In genomic region chr15:60704129-60704528, GRCh38 we compare ENCODE assay signal across 19 cellular contexts.
DNase-seq lines count a peak whose midpoint lies in the region; FAIRE-seq lines count a peak whose summit lies in the region.
"Had no signal": no experiment of that assay in that cellular context is flagged by ENCODE, and none has a peak within 500 bp of the region (broad histone marks: within the 10 kb centered on the region; RNA-seq: fewer than 3 reads in every experiment).

No MANE protein-coding gene starts in this region.

- H3K4me3 Mint-ChIP-seq in activated naive CD4-positive, alpha-beta T cell treated with anti-CD3 and anti-CD28 coated beads, Interleukin-2, amount 10 ng/mL, durations not matched to agents 7 days and 5 days: no peak overlapping the region
- H3K4me3 Mint-ChIP-seq: neural progenitor cell had no signal

- CTCF ChIA-PET in activated naive CD4-positive, alpha-beta T cell treated with anti-CD3 and anti-CD28 coated beads, Interleukin-2, amount 10 ng/mL, durations not matched to agents 7 days and 5 days (lab: Charles Lee): no interaction called here

- H3K4me3 ChIP-seq in small intestine (ENCODE audit: low read depth in 1 of 2, low read length in 2 of 2): no peak overlapping the region
- H3K4me3 ChIP-seq: body of pancreas, left lung, neural progenitor cell, SK-N-MC, tibial nerve had no signal

- H3K36me3 Mint-ChIP-seq in activated naive CD4-positive, alpha-beta T cell treated with anti-CD3 and anti-CD28 coated beads, Interleukin-2, amount 10 ng/mL, durations not matched to agents 7 days and 5 days: peaks cover 3% of the 10 kb centered on the region
- H3K36me3 Mint-ChIP-seq: neural progenitor cell had no signal

- WGBS in small intestine, 3 donors: 77 to 85% (median 83%) methylated on average over 9 of the region's 9 CpGs

- no peaks in the 10 kb centered on the region for H3K27me3 Mint-ChIP-seq in activated naive CD4-positive, alpha-beta T cell treated with anti-CD3 and anti-CD28 coated beads, Interleukin-2, amount 10 ng/mL, durations not matched to agents 7 days and 5 days

- no peaks in the 10 kb centered on the region for H3K9me3 Mint-ChIP-seq in activated naive CD4-positive, alpha-beta T cell treated with anti-CD3 and anti-CD28 coated beads, Interleukin-2, amount 10 ng/mL, durations not matched to agents 7 days and 5 days

- no peaks in the 10 kb centered on the region for H3K9me3 ChIP-seq in small intestine (ENCODE audit: control insufficient read depth, low read depth)
- H3K9me3 ChIP-seq: body of pancreas, left lung, tibial nerve had no signal

- no peaks in the 10 kb centered on the region for H3K27me3 ChIP-seq in small intestine (ENCODE audit: control insufficient read depth in 2 of 2, insufficient read depth in 2 of 2, low read length in 2 of 2)
- H3K27me3 ChIP-seq: body of pancreas, left lung, neural progenitor cell, tibial nerve had no signal

- no peaks in the 10 kb centered on the region for H3K4me1 ChIP-seq in small intestine (ENCODE audit: control insufficient read depth in 2 of 2, insufficient read depth in 1 of 2, low read depth in 1 of 2, low read length in 1 of 2)
- H3K4me1 ChIP-seq: body of pancreas, tibial nerve had no signal

- no peak for FAIRE-seq in small intestine (lab: Jason Lieb, UNC)
- FAIRE-seq: colon had no signal

- H3K36me3 ChIP-seq in small intestine (ENCODE audit: control insufficient read depth in 2 of 2, insufficient read depth in 2 of 2, low read length in 2 of 2): no peaks in the 10 kb centered on the region
- H3K36me3 ChIP-seq: left lung, neural progenitor cell, tibial nerve had no signal

- DNase-seq in activated naive CD4-positive, alpha-beta T cell treated with anti-CD3 and anti-CD28 coated beads, Interleukin-2, amount 10 ng/mL, durations not matched to agents 7 days and 5 days: peak; percentile 27
- DNase-seq in activated naive CD4-positive, alpha-beta T cell (lab: John Stamatoyannopoulos, UW): no peak
- DNase-seq in T-helper 22 cell (ENCODE audit: low read depth) (peak; percentile 60), small intestine (peak; percentile 14), NCI-H524 treated with DMSO at 0.1 percent for 48 hours (lab: John Stamatoyannopoulos, UW) (no peak), cortex of kidney (lab: John Stamatoyannopoulos, UW) (no peak), GM19240 (ENCODE audit: insufficient read length, low spot score) (no peak)
- DNase-seq in activated gamma-delta T cell treated with anti-CD3 and anti-CD28 coated beads, Interleukin-2, amount 50 U/mL, for 16 hours (ENCODE audit: low read depth): peak; percentile 8
- DNase-seq: body of pancreas; GDM1; left lung; NCI-H1417 treated with DMSO at 0.1 percent for 48 hours; NCI-H526; stimulated activated naive CD8-positive, alpha-beta T cell treated with anti-CD3 and anti-CD28 coated beads, Interleukin-15, Interleukin-2, amounts not matched to agents 100 U/mL and 50 U/mL, for 24 hours had no signal

- H3K4me1 Mint-ChIP-seq in activated naive CD4-positive, alpha-beta T cell treated with anti-CD3 and anti-CD28 coated beads, Interleukin-2, amount 10 ng/mL, durations not matched to agents 7 days and 5 days: peaks cover 2% of the 10 kb centered on the region

- no peak overlapping the region for H3K27ac Mint-ChIP-seq in activated naive CD4-positive, alpha-beta T cell treated with anti-CD3 and anti-CD28 coated beads, Interleukin-2, amount 10 ng/mL, durations not matched to agents 7 days and 5 days
- H3K27ac Mint-ChIP-seq: neural progenitor cell had no signal

- H3K27ac ChIP-seq in small intestine (ENCODE audit: low read depth in 1 of 2, low read length in 1 of 2): no peak overlapping the region
- H3K27ac ChIP-seq: body of pancreas, HL-60, left lung, neural progenitor cell, SK-N-MC, tibial nerve had no signal

Comparison
In these comparisons a context has a peak if more than half of its experiments do, and no peak if none do; other contexts are left out.
1. DNase-seq: peak in activated naive CD4-positive, alpha-beta T cell treated with anti-CD3 and anti-CD28 coated beads, Interleukin-2, amount 10 ng/mL, durations not matched to agents 7 days and 5 days (single experiment), T-helper 22 cell (single experiment), activated gamma-delta T cell treated with anti-CD3 and anti-CD28 coated beads, Interleukin-2, amount 50 U/mL, for 16 hours (single experiment) and small intestine (single experiment); none in activated naive CD4-positive, alpha-beta T cell (0 of 4), NCI-H524 treated with DMSO at 0.1 percent for 48 hours (single experiment), cortex of kidney (single experiment) and GM19240 (single experiment).